ENCODE assay signal across 20 cellular contexts in genomic region chr1:184153731-184154130, GRCh38.
A peak's percentile ranks its signal among the peaks of the same experiment; 100 is the strongest.
DNase-seq lines count a peak whose midpoint lies in the region; ATAC-seq, FAIRE-seq and TF ChIP-seq lines count a peak whose summit lies in the region.
"Had no signal": no experiment of that assay in that cellular context is flagged by ENCODE, and none has a peak within 500 bp of the region (broad histone marks: within the 10 kb centered on the region; RNA-seq: fewer than 3 reads in every experiment).

No MANE protein-coding gene starts in this region.

- no peak overlapping the region for H4K91ac ChIP-seq in H1 (replicated peaks; ENCODE audit: insufficient read length, low read length)

- H2BK20ac ChIP-seq in H1 (ENCODE audit: low read length) = no peak overlapping the region

- no peak overlapping the region for H2BK12ac ChIP-seq in H1 (ENCODE audit: low read depth, low read length)

- DNase-seq in CD14-positive monocyte (ENCODE audit: low spot score) (no peak), H1 (ENCODE audit: low read depth in 1 of 2, low spot score in 2 of 2) (no peak), lung microvascular endothelial cell (ENCODE audit: low read depth in 2 of 2) (peak; percentile 21 to 65), amygdala (lab: John Stamatoyannopoulos, UW) (no peak)
- DNase-seq in stimulated activated effector memory CD8-positive, alpha-beta T cell treated with anti-CD3 and anti-CD28 coated beads, Interleukin-12 subunit alpha, Interleukin-12 subunit beta, amount 100 ng/mL, for 72 hours (ENCODE audit: low spot score in 2 of 2) = no peak
- DNase-seq in activated T-helper 2 cell treated with anti-CD3 and anti-CD28 coated beads, Interferon-gamma antibody, Interleukin-2, Interleukin-4, amounts not matched to agents 10 μg/mL and 5 μg/mL and 100 μg/mL, durations not matched to agents 14 hours and 24 hours and 36 hours (ENCODE audit: low spot score) = no peak
- DNase-seq: AML-193; CD4-positive, alpha-beta memory T cell; DND-41; GF-D8; HFFc6; NCI-H1092; NCI-H446; NCI-H748 treated with DMSO at 0.1 percent for 48 hours; PC-3 had no signal

- no peaks in the 10 kb centered on the region for H3K36me3 ChIP-seq in H1 (ENCODE audit: control insufficient read depth in 2 of 4, insufficient read depth in 4 of 4, low read length in 3 of 4)

- intact Hi-C loops in CD14-positive monocyte (cut with micrococcal nuclease) = no loop called here
- intact Hi-C loops in activated T-helper 2 cell treated with anti-CD3 and anti-CD28 coated beads, Interferon-gamma antibody, Interleukin-2, Interleukin-4, amounts not matched to agents 10 μg/mL and 5 μg/mL and 100 μg/mL, durations not matched to agents 14 hours and 24 hours and 36 hours (cut with micrococcal nuclease) = no loop called here

- no peak overlapping the region for H3K4me3 ChIP-seq in H1 (ENCODE audit: extremely low read depth in 1 of 4, insufficient read depth in 2 of 4, low read depth in 3 of 4, low read length in 4 of 4)
- H3K4me3 ChIP-seq: A549 had no signal

- no peak for TF ChIP-seq CTCF in CD14-positive monocyte (IDR thresholded peaks at IDR 0.05)
- no peak for TF ChIP-seq CTCF in H1 (IDR thresholded peaks at IDR 0.05; ENCODE audit: control extremely low read depth in 1 of 3, insufficient read depth in 1 of 3, low read depth in 1 of 3, low read length in 3 of 3)

- H3K27ac Mint-ChIP-seq in CD14-positive monocyte = peak overlapping the region in 4 of 7 donors; percentile 56 to 96 (median 92)
- H3K27ac Mint-ChIP-seq in stimulated activated effector memory CD8-positive, alpha-beta T cell treated with anti-CD3 and anti-CD28 coated beads, Interleukin-12 subunit alpha, Interleukin-12 subunit beta, amount 100 ng/mL, for 72 hours = peak overlapping the region; percentile 9
- no peak overlapping the region for H3K27ac Mint-ChIP-seq in activated T-helper 2 cell treated with anti-CD3 and anti-CD28 coated beads, Interferon-gamma antibody, Interleukin-2, Interleukin-4, amounts not matched to agents 10 μg/mL and 5 μg/mL and 100 μg/mL, durations not matched to agents 14 hours and 24 hours and 36 hours

- no peak overlapping the region for H3K23ac ChIP-seq in H1 (ENCODE audit: insufficient read length)

- peaks cover 0 to 3% (median 0%) of the 10 kb centered on the region in 3 donors for H3K27me3 Mint-ChIP-seq in CD14-positive monocyte (ENCODE audit: low read depth in 3 of 3)
- peaks cover 25% of the 10 kb centered on the region for H3K27me3 Mint-ChIP-seq in activated T-helper 2 cell treated with anti-CD3 and anti-CD28 coated beads, Interferon-gamma antibody, Interleukin-2, Interleukin-4, amounts not matched to agents 10 μg/mL and 5 μg/mL and 100 μg/mL, durations not matched to agents 14 hours and 24 hours and 36 hours (ENCODE audit: low read depth)

- H2BK120ac ChIP-seq in H1 (replicated peaks; ENCODE audit: low read depth, low read length) = no peak overlapping the region

- no peak for ATAC-seq in stimulated activated effector memory CD8-positive, alpha-beta T cell treated with anti-CD3 and anti-CD28 coated beads, Interleukin-12 subunit alpha, Interleukin-12 subunit beta, amount 100 ng/mL, for 72 hours
- no peak for ATAC-seq in HG02623 (IDR thresholded peaks at IDR 0.05; ENCODE audit: unreplicated experiment)
- no peak for ATAC-seq in GM19324 (IDR thresholded peaks at IDR 0.05; ENCODE audit: low FRiP score, unreplicated experiment)
- ATAC-seq: PC-3 had no signal

- H3K9me3 ChIP-seq in H1 (ENCODE audit: insufficient read depth in 2 of 2, low read depth in 1 of 2, low read length in 1 of 2) = no peaks in the 10 kb centered on the region
- H3K9me3 ChIP-seq: A549 had no signal

- 73% methylated on average over 4 of the region's 4 CpGs; no CpG with 5 or more reads in 1 of the 2 experiments for WGBS in H1 (ENCODE audit: extremely low coverage in 1 of 2, insufficient coverage in 1 of 2, insufficient read length in 1 of 2, insufficient replicate concordance in 2 of 2, low coverage in 1 of 2, low lambda C conversion rate in 2 of 2, missing lambda C conversion rate in 1 of 2), 2 experiments

- H3K79me1 ChIP-seq in H1 (ENCODE audit: low read depth, low read length) = no peaks in the 10 kb centered on the region

- H4K5ac ChIP-seq in H1 (ENCODE audit: insufficient read length, low read depth, low read length) = no peak overlapping the region

- TF ChIP-seq POLR2A in H1 (IDR thresholded peaks at IDR 0.05; ENCODE audit: control extremely low read depth in 1 of 2, low read depth in 2 of 2, low read length in 2 of 2) = no peak

- FAIRE-seq in H1 (lab: Jason Lieb, UNC) = no peak
- FAIRE-seq: A549, D721Med had no signal

- no peak overlapping the region for H4K8ac ChIP-seq in H1 (ENCODE audit: extremely low read depth, insufficient read depth, low read length)

- no peak overlapping the region for H3K27ac ChIP-seq in H1 (ENCODE audit: low read depth, low read length)
- H3K27ac ChIP-seq: A549, KMS-11 had no signal

- H3K4me1 ChIP-seq in H1 (replicated peaks in 1 of 4; ENCODE audit: control insufficient read depth in 3 of 4, insufficient read depth in 4 of 4, low read length in 3 of 4) = peaks cover 0 to 12% (median 7%) of the 10 kb centered on the region in 4 experiments; a peak in 4 of 7 replicates

- TF ChIP-seq RAD21 in H1 (IDR thresholded peaks at IDR 0.05 in 1 of 2, conservative IDR thresholded peaks at IDR 0.05 in 1 of 2; ENCODE audit: low read depth in 2 of 2, low read length in 2 of 2) = no peak

- H3K4me3 Mint-ChIP-seq in CD14-positive monocyte = peak overlapping the region; percentile 13 to 87
- H3K4me3 Mint-ChIP-seq in stimulated activated effector memory CD8-positive, alpha-beta T cell treated with anti-CD3 and anti-CD28 coated beads, Interleukin-12 subunit alpha, Interleukin-12 subunit beta, amount 100 ng/mL, for 72 hours = no peak overlapping the region
- H3K4me3 Mint-ChIP-seq in activated T-helper 2 cell treated with anti-CD3 and anti-CD28 coated beads, Interferon-gamma antibody, Interleukin-2, Interleukin-4, amounts not matched to agents 10 μg/mL and 5 μg/mL and 100 μg/mL, durations not matched to agents 14 hours and 24 hours and 36 hours (ENCODE audit: low read depth) = no peak overlapping the region

- CTCF ChIA-PET in H1 (lab: Charles Lee; ENCODE audit: partially characterized antibody) = interaction anchor here (2.5 kb wide), 1 partner anchor 69 kb away, joined by 9 read pairs; no protein-coding TSS in a partner anchor

- H3K27me3 ChIP-seq in H1 (replicated peaks in 1 of 4; ENCODE audit: control insufficient read depth in 3 of 4, extremely low read depth in 1 of 4, insufficient read depth in 3 of 4, low read length in 3 of 4) = no peaks in the 10 kb centered on the region

- no peak overlapping the region for H3K4me2 ChIP-seq in H1 (ENCODE audit: insufficient read depth in 1 of 2, low read depth in 2 of 2, low read length in 2 of 2)
- H3K4me2 ChIP-seq: KMS-11 had no signal

- H3K4me1 Mint-ChIP-seq in CD14-positive monocyte = peaks cover 62% of the 10 kb centered on the region
- H3K4me1 Mint-ChIP-seq in stimulated activated effector memory CD8-positive, alpha-beta T cell treated with anti-CD3 and anti-CD28 coated beads, Interleukin-12 subunit alpha, Interleukin-12 subunit beta, amount 100 ng/mL, for 72 hours = peaks cover 22% of the 10 kb centered on the region
- H3K4me1 Mint-ChIP-seq in activated T-helper 2 cell treated with anti-CD3 and anti-CD28 coated beads, Interferon-gamma antibody, Interleukin-2, Interleukin-4, amounts not matched to agents 10 μg/mL and 5 μg/mL and 100 μg/mL, durations not matched to agents 14 hours and 24 hours and 36 hours (ENCODE audit: low read depth) = peaks cover 10% of the 10 kb centered on the region

- H2AK5ac ChIP-seq in H1 (ENCODE audit: low read depth, low read length) = no peak overlapping the region

- H3K36me3 Mint-ChIP-seq in CD14-positive monocyte = no peaks in the 10 kb centered on the region
- peaks cover 4% of the 10 kb centered on the region for H3K36me3 Mint-ChIP-seq in stimulated activated effector memory CD8-positive, alpha-beta T cell treated with anti-CD3 and anti-CD28 coated beads, Interleukin-12 subunit alpha, Interleukin-12 subunit beta, amount 100 ng/mL, for 72 hours
- H3K36me3 Mint-ChIP-seq in activated T-helper 2 cell treated with anti-CD3 and anti-CD28 coated beads, Interferon-gamma antibody, Interleukin-2, Interleukin-4, amounts not matched to agents 10 μg/mL and 5 μg/mL and 100 μg/mL, durations not matched to agents 14 hours and 24 hours and 36 hours (ENCODE audit: low read depth) = no peaks in the 10 kb centered on the region
- H3K36me3 Mint-ChIP-seq: CD4-positive, alpha-beta memory T cell had no signal

- POLR2A ChIA-PET in H1 (lab: Charles Lee; ENCODE audit: partially characterized antibody) = no interaction called here

- H3K4ac ChIP-seq in H1 (replicated peaks; ENCODE audit: insufficient read length, low read depth, low read length) = no peak overlapping the region

- no peaks in the 10 kb centered on the region for H3K23me2 ChIP-seq in H1 (ENCODE audit: low read depth, low read length)

- no peak overlapping the region for H2BK5ac ChIP-seq in H1 (ENCODE audit: low read depth, low read length)

- no peaks in the 10 kb centered on the region for H4K20me1 ChIP-seq in H1 (replicated peaks in 1 of 2; ENCODE audit: control insufficient read depth in 1 of 2, insufficient read depth in 2 of 2, low read length in 2 of 2)

- H3K56ac ChIP-seq in H1 (replicated peaks; ENCODE audit: insufficient read length, low read depth, low read length) = no peak overlapping the region

- no peak overlapping the region for H2BK15ac ChIP-seq in H1 (ENCODE audit: low read length)

- no peaks in the 10 kb centered on the region for H3K79me2 ChIP-seq in H1 (ENCODE audit: control insufficient read depth in 1 of 2, insufficient read depth in 2 of 2, low read length in 2 of 2)

- TF ChIP-seq EP300 in H1 (IDR thresholded peaks at IDR 0.05; ENCODE audit: borderline replicate concordance in 1 of 2, low read depth in 2 of 2, low read length in 2 of 2) = no peak

- H3K18ac ChIP-seq in H1 (ENCODE audit: extremely low read depth, low read length) = no peak overlapping the region

- H3K9ac ChIP-seq in H1 (replicated peaks in 1 of 4; ENCODE audit: extremely low read depth in 1 of 4, low read depth in 3 of 4, low read length in 3 of 4) = no peak overlapping the region
- H3K9ac ChIP-seq: KMS-11 had no signal

- H3K9me3 Mint-ChIP-seq in CD14-positive monocyte = no peaks in the 10 kb centered on the region
- H3K9me3 Mint-ChIP-seq in stimulated activated effector memory CD8-positive, alpha-beta T cell treated with anti-CD3 and anti-CD28 coated beads, Interleukin-12 subunit alpha, Interleukin-12 subunit beta, amount 100 ng/mL, for 72 hours = no peaks in the 10 kb centered on the region
- H3K9me3 Mint-ChIP-seq in activated T-helper 2 cell treated with anti-CD3 and anti-CD28 coated beads, Interferon-gamma antibody, Interleukin-2, Interleukin-4, amounts not matched to agents 10 μg/mL and 5 μg/mL and 100 μg/mL, durations not matched to agents 14 hours and 24 hours and 36 hours = no peaks in the 10 kb centered on the region
- H3K9me3 Mint-ChIP-seq: HFFc6 had no signal

- H3K14ac ChIP-seq in H1 (ENCODE audit: insufficient read length) = no peak overlapping the region

- H2AFZ ChIP-seq in H1 (ENCODE audit: low read length) = peak overlapping the region; percentile 20; the same call in 1 of the 2 replicates

TF ChIP-seq in H1, 55 proteins besides CTCF, POLR2A, EP300 and RAD21 (continues in another document):
- no peak for TF ChIP-seq RNF2 (IDR thresholded peaks at IDR 0.05; ENCODE audit: borderline replicate concordance, low read depth, low read length, missing control alignments, poor library complexity, severe bottlenecking)
- no peak for TF ChIP-seq KDM1A (IDR thresholded peaks at IDR 0.05; ENCODE audit: borderline replicate concordance, low read length)

Comparison
In these comparisons a context has a peak if more than half of its experiments do, and no peak if none do; other contexts are left out.
1. DNase-seq: peak in lung microvascular endothelial cell (2 of 2); none in CD14-positive monocyte (single experiment), H1 (0 of 2), stimulated activated effector memory CD8-positive, alpha-beta T cell treated with anti-CD3 and anti-CD28 coated beads, Interleukin-12 subunit alpha, Interleukin-12 subunit beta, amount 100 ng/mL, for 72 hours (0 of 2), amygdala (0 of 56) and activated T-helper 2 cell treated with anti-CD3 and anti-CD28 coated beads, Interferon-gamma antibody, Interleukin-2, Interleukin-4, amounts not matched to agents 10 μg/mL and 5 μg/mL and 100 μg/mL, durations not matched to agents 14 hours and 24 hours and 36 hours (single experiment).
2. H3K4me3 Mint-ChIP-seq: peak in CD14-positive monocyte (2 of 2); none in stimulated activated effector memory CD8-positive, alpha-beta T cell treated with anti-CD3 and anti-CD28 coated beads, Interleukin-12 subunit alpha, Interleukin-12 subunit beta, amount 100 ng/mL, for 72 hours (single experiment) and activated T-helper 2 cell treated with anti-CD3 and anti-CD28 coated beads, Interferon-gamma antibody, Interleukin-2, Interleukin-4, amounts not matched to agents 10 μg/mL and 5 μg/mL and 100 μg/mL, durations not matched to agents 14 hours and 24 hours and 36 hours (single experiment).